In genomic region chr22:44249376-44250147, GRCh38 we compare ENCODE assay signal across 17 cellular contexts.
A peak's percentile ranks its signal among the peaks of the same experiment; 100 is the strongest.
DNase-seq lines count a peak whose midpoint lies in the region; ATAC-seq, FAIRE-seq and TF ChIP-seq lines count a peak whose summit lies in the region.
"Had no signal": no experiment of that assay in that cellular context is flagged by ENCODE, and none has a peak within 500 bp of the region (broad histone marks: within the 10 kb centered on the region; RNA-seq: fewer than 3 reads in every experiment).

No MANE protein-coding gene starts in this region.

- H3K27me3 ChIP-seq in HepG2 (ENCODE audit: control insufficient read depth in 1 of 2, insufficient read depth in 2 of 2, low read length in 2 of 2) = no peaks in the 10 kb centered on the region; a peak in 1 of 5 replicates
- H3K27me3 ChIP-seq in right lobe of liver = no peaks in the 10 kb centered on the region
- no peaks in the 10 kb centered on the region for H3K27me3 ChIP-seq in H1 (replicated peaks in 1 of 4; ENCODE audit: control insufficient read depth in 3 of 4, extremely low read depth in 1 of 4, insufficient read depth in 3 of 4, low read length in 3 of 4)
- H3K27me3 ChIP-seq in prostate gland (replicated peaks; ENCODE audit: insufficient read depth) = no peaks in the 10 kb centered on the region
- H3K27me3 ChIP-seq: BE2C had no signal

- no peak overlapping the region for H3K4ac ChIP-seq in H1 (replicated peaks; ENCODE audit: insufficient read length, low read depth, low read length)

- H3K18ac ChIP-seq in H1 (ENCODE audit: extremely low read depth, low read length) = no peak overlapping the region

- H2BK20ac ChIP-seq in H1 (ENCODE audit: low read length) = no peak overlapping the region

- FAIRE-seq in HepG2 (lab: Jason Lieb, UNC) = no peak
- FAIRE-seq in H1 (lab: Jason Lieb, UNC) = no peak
- FAIRE-seq: A204.1, GM12892, GM19239 had no signal

- H4K20me1 ChIP-seq in HepG2 (ENCODE audit: insufficient read depth, low read length) (no peaks in the 10 kb centered on the region), H1 (replicated peaks in 1 of 2; ENCODE audit: control insufficient read depth in 1 of 2, insufficient read depth in 2 of 2, low read length in 2 of 2) (peaks cover 0 to 1% of the 10 kb centered on the region in 2 experiments)

- H3K4me3 ChIP-seq in HepG2 (replicated peaks in 1 of 3; ENCODE audit: insufficient read depth in 1 of 3, low read depth in 2 of 3, low read length in 3 of 3) = no peak overlapping the region
- no peak overlapping the region for H3K4me3 ChIP-seq in right lobe of liver
- no peak overlapping the region for H3K4me3 ChIP-seq in H1 (ENCODE audit: extremely low read depth in 1 of 4, insufficient read depth in 2 of 4, low read depth in 3 of 4, low read length in 4 of 4)
- H3K4me3 ChIP-seq in prostate gland = no peak overlapping the region
- H3K4me3 ChIP-seq: HAP-1 had no signal

- no peak overlapping the region for H3K14ac ChIP-seq in H1 (ENCODE audit: insufficient read length)

- no peak overlapping the region for H3K56ac ChIP-seq in H1 (replicated peaks; ENCODE audit: insufficient read length, low read depth, low read length)

- intact Hi-C loops in HepG2 (cut with micrococcal nuclease; ENCODE audit: unreplicated experiment) (no loop called here), right lobe of liver (cut with DNase I) (no loop called here), prostate gland (cut with DNase I) (no loop called here)

- in situ Hi-C loops in HepG2 (cut with HindIII; ENCODE audit: extremely low pct_ligation_motif_present, low pct_unique_long_range_greater_than_20kb) = no loop called here

- no peak overlapping the region for H2AK5ac ChIP-seq in H1 (ENCODE audit: low read depth, low read length)

- no peak overlapping the region for H2AFZ ChIP-seq in HepG2 (ENCODE audit: low read length)
- H2AFZ ChIP-seq in H1 (ENCODE audit: low read length) = no peak overlapping the region

- WGBS in HepG2 (ENCODE audit: low lambda C conversion rate) = 68% methylated on average over 12 of the region's 12 CpGs
- 65% methylated on average over 8 of the region's 12 CpGs for WGBS in right lobe of liver (ENCODE audit: insufficient coverage, low coverage, low lambda C conversion rate, missing lambda C conversion rate)
- WGBS in H1 (ENCODE audit: extremely low coverage in 1 of 2, insufficient coverage in 1 of 2, insufficient read length in 1 of 2, insufficient replicate concordance in 2 of 2, low coverage in 1 of 2, low lambda C conversion rate in 2 of 2, missing lambda C conversion rate in 1 of 2), 2 experiments = 93% methylated on average over 12 of the region's 12 CpGs; no CpG with 5 or more reads in 1 of the 2 experiments
- 95% methylated on average over 12 of the region's 12 CpGs for WGBS in prostate gland

- no TSS peak for BruUV-seq in HepG2 (replicated peaks; lab: Mats Ljungman, UMichigan)

- POLR2A ChIA-PET in HepG2 (lab: Yijun Ruan, JAX) (no interaction called here), H1 (lab: Charles Lee; ENCODE audit: partially characterized antibody) (no interaction called here)

- no peak overlapping the region for H2BK120ac ChIP-seq in H1 (replicated peaks; ENCODE audit: low read depth, low read length)

- H3K4me1 ChIP-seq in HepG2 (ENCODE audit: insufficient read depth, low read length) (no peaks in the 10 kb centered on the region), right lobe of liver (no peaks in the 10 kb centered on the region), H1 (replicated peaks in 1 of 4; ENCODE audit: control insufficient read depth in 3 of 4, insufficient read depth in 4 of 4, low read length in 3 of 4) (no peaks in the 10 kb centered on the region), prostate gland (replicated peaks) (no peaks in the 10 kb centered on the region)
- H3K4me1 ChIP-seq: BE2C, HAP-1 had no signal

- no peak overlapping the region for H2BK5ac ChIP-seq in H1 (ENCODE audit: low read depth, low read length)

- H3K23ac ChIP-seq in H1 (ENCODE audit: insufficient read length) = no peak overlapping the region

- H2BK12ac ChIP-seq in H1 (ENCODE audit: low read depth, low read length) = no peak overlapping the region

- no peak for TF ChIP-seq EP300 in HepG2 (IDR thresholded peaks at IDR 0.05; ENCODE audit: low read depth in 2 of 2, low read length in 2 of 2)
- TF ChIP-seq EP300 in HepG2 (CRISPR knock-in tag; IDR thresholded peaks at IDR 0.05; ENCODE audit: borderline replicate concordance) = no peak
- no peak for TF ChIP-seq EP300 in H1 (IDR thresholded peaks at IDR 0.05; ENCODE audit: borderline replicate concordance in 1 of 2, low read depth in 2 of 2, low read length in 2 of 2)

- no peaks in the 10 kb centered on the region for H3K79me1 ChIP-seq in H1 (ENCODE audit: low read depth, low read length)

- H3K4me2 ChIP-seq in HepG2 (ENCODE audit: low read depth, low read length) = no peak overlapping the region
- no peak overlapping the region for H3K4me2 ChIP-seq in H1 (ENCODE audit: insufficient read depth in 1 of 2, low read depth in 2 of 2, low read length in 2 of 2)

- H4K5ac ChIP-seq in H1 (ENCODE audit: insufficient read length, low read depth, low read length) = no peak overlapping the region

- H3K79me2 ChIP-seq in HepG2 (ENCODE audit: insufficient read depth, low read length) (no peaks in the 10 kb centered on the region), H1 (ENCODE audit: control insufficient read depth in 1 of 2, insufficient read depth in 2 of 2, low read length in 2 of 2) (no peaks in the 10 kb centered on the region)

- no peak overlapping the region for H4K91ac ChIP-seq in H1 (replicated peaks; ENCODE audit: insufficient read length, low read length)

- H3K9ac ChIP-seq in HepG2 (ENCODE audit: insufficient read depth, low read depth, low read length) (no peak overlapping the region), H1 (replicated peaks in 1 of 4; ENCODE audit: extremely low read depth in 1 of 4, low read depth in 3 of 4, low read length in 3 of 4) (no peak overlapping the region)

- TF ChIP-seq RAD21 in HepG2 (CRISPR knock-in tag; IDR thresholded peaks at IDR 0.05) (no peak), H1 (IDR thresholded peaks at IDR 0.05 in 1 of 2, conservative IDR thresholded peaks at IDR 0.05 in 1 of 2; ENCODE audit: low read depth in 2 of 2, low read length in 2 of 2) (no peak)

- H4K8ac ChIP-seq in H1 (ENCODE audit: extremely low read depth, insufficient read depth, low read length) = no peak overlapping the region

- H2BK15ac ChIP-seq in H1 (ENCODE audit: low read length) = no peak overlapping the region

- ATAC-seq in HepG2 = no peak
- no peak for ATAC-seq in right lobe of liver
- no peak for ATAC-seq in GM18870 (IDR thresholded peaks at IDR 0.05; ENCODE audit: unreplicated experiment)

- peaks cover 22% of the 10 kb centered on the region for H3K9me3 ChIP-seq in HepG2 (ENCODE audit: low read length)
- peaks cover 0 to 8% (median 0%) of the 10 kb centered on the region in 4 donors for H3K9me3 ChIP-seq in right lobe of liver
- H3K9me3 ChIP-seq in H1 (ENCODE audit: insufficient read depth in 2 of 2, low read depth in 1 of 2, low read length in 1 of 2) = peaks cover 8 to 17% of the 10 kb centered on the region in 2 experiments; a peak in 3 of 4 replicates
- H3K9me3 ChIP-seq in prostate gland = no peaks in the 10 kb centered on the region
- H3K9me3 ChIP-seq: BE2C had no signal

- TF ChIP-seq POLR2A in HepG2 (IDR thresholded peaks at IDR 0.05; ENCODE audit: insufficient read depth in 1 of 2, low read depth in 2 of 2, low read length in 2 of 2) (no peak), right lobe of liver (IDR thresholded peaks at IDR 0.05) (no peak), H1 (IDR thresholded peaks at IDR 0.05; ENCODE audit: control extremely low read depth in 1 of 2, low read depth in 2 of 2, low read length in 2 of 2) (no peak), prostate gland (IDR thresholded peaks at IDR 0.05) (no peak)

- no peaks in the 10 kb centered on the region for H3K23me2 ChIP-seq in H1 (ENCODE audit: low read depth, low read length)

- H3K36me3 ChIP-seq in HepG2 (replicated peaks in 1 of 2; ENCODE audit: control insufficient read depth in 1 of 2, insufficient read depth in 2 of 2, low read length in 2 of 2) (no peaks in the 10 kb centered on the region), right lobe of liver (no peaks in the 10 kb centered on the region), H1 (ENCODE audit: control insufficient read depth in 2 of 4, insufficient read depth in 4 of 4, low read length in 3 of 4) (peaks cover 0 to 5% (median 0%) of the 10 kb centered on the region in 4 experiments; a peak in 1 of 8 replicates), prostate gland (no peaks in the 10 kb centered on the region)
- H3K36me3 ChIP-seq: BE2C, HAP-1 had no signal

- CTCF ChIA-PET in HepG2 (lab: Yijun Ruan, JAX; ENCODE audit: low intra/inter-chr PET ratio, low total read pairs) = no interaction called here
- CTCF ChIA-PET in H1 (lab: Charles Lee; ENCODE audit: partially characterized antibody) = no interaction called here

- TF ChIP-seq CTCF in HepG2 (CRISPR knock-in tag; IDR thresholded peaks at IDR 0.05) (no peak), right lobe of liver (IDR thresholded peaks at IDR 0.05) (no peak), H1 (IDR thresholded peaks at IDR 0.05; ENCODE audit: control extremely low read depth in 1 of 3, insufficient read depth in 1 of 3, low read depth in 1 of 3, low read length in 3 of 3) (no peak), prostate gland (IDR thresholded peaks at IDR 0.05) (no peak)

- no peak overlapping the region for H3K27ac ChIP-seq in HepG2 (ENCODE audit: extremely low read length, insufficient read depth, low read length)
- H3K27ac ChIP-seq in right lobe of liver = no peak overlapping the region
- H3K27ac ChIP-seq in H1 (ENCODE audit: low read depth, low read length) = no peak overlapping the region
- H3K27ac ChIP-seq in prostate gland = no peak overlapping the region
- H3K27ac ChIP-seq: C4-2B had no signal

- DNase-seq in HepG2 (ENCODE audit: low spot score) = no peak
- DNase-seq in right lobe of liver = no peak
- DNase-seq in H1 (ENCODE audit: low read depth in 1 of 2, low spot score in 2 of 2) = no peak
- DNase-seq in myocyte (ENCODE audit: low read depth) = peak; percentile 22
- no peak for DNase-seq in activated CD4-positive, alpha-beta T cell treated with anti-CD3 and anti-CD28 coated beads for 48 hours
- DNase-seq in prostate gland (ENCODE audit: low spot score) = no peak
- DNase-seq: BE2C; CD4-positive, alpha-beta memory T cell; DND-41; GDM1; GOT3 had no signal

TF ChIP-seq in H1, 55 proteins besides CTCF, POLR2A, EP300 and RAD21:
- TF ChIP-seq TEAD4 (IDR thresholded peaks at IDR 0.05; ENCODE audit: low read depth, low read length) (no peak), SRF (IDR thresholded peaks at IDR 0.05; ENCODE audit: low read depth, low read length) (no peak), KDM1A (IDR thresholded peaks at IDR 0.05; ENCODE audit: borderline replicate concordance, low read length) (0 out of 2 replicates have a peak, but pooled peaks have one; percentile 46), TAF1 (IDR thresholded peaks at IDR 0.05; ENCODE audit: low read depth, low read length) (no peak)

Comparison
In these comparisons a context has a peak if more than half of its experiments do, and no peak if none do; other contexts are left out.
1. Of the 41 proteins assayed by ChIP-seq in both HepG2 and H1: peak only in HepG2: none; only in H1: KDM1A; in both: none; in neither: 40.